17 cellular contexts compared by ENCODE assay signal in the genomic region with DNA sequence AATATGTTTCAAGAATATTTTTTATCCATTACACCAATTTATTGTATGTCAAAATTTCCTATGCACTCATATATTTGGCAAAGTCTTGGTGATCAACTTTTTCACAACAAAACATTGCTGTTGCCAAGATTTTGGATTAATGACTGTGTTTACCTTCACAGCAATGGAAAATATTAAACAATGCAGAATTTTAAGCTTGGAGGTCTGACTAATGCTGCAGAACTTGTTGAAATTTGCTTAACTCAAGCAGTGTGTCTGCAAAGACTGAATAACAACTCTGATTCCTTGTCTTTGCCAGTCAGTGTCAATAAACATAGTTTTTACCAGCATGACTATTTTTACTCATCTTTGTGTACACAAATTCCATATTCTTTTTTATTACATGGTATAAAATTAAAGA.
"Had no signal": no experiment of that assay in that cellular context is flagged by ENCODE, and none has a peak within 500 bp of the region (broad histone marks: within the 10 kb centered on the region; RNA-seq: fewer than 3 reads in every experiment).

No MANE protein-coding gene starts in this region.

- H3K27ac ChIP-seq: colonic mucosa, heart right ventricle, left ventricle myocardium inferior, psoas muscle, WERI-Rb-1 had no signal

- H3K9me3 ChIP-seq: colonic mucosa, heart right ventricle, left ventricle myocardium inferior, psoas muscle had no signal

- H3K27me3 Mint-ChIP-seq: activated CD8-positive, alpha-beta T cell treated with anti-CD3 and anti-CD28 coated beads for 36 hours; stimulated activated naive CD8-positive, alpha-beta T cell treated with anti-CD3 and anti-CD28 coated beads, Interleukin-15, Interleukin-2, amounts not matched to agents 100 ng/mL and 50 ng/mL, for 24 hours had no signal

- H3K27me3 ChIP-seq: colonic mucosa, heart right ventricle had no signal

- H3K27ac Mint-ChIP-seq: activated CD8-positive, alpha-beta T cell treated with anti-CD3 and anti-CD28 coated beads for 36 hours; activated T-helper 1 cell treated with anti-CD3 and anti-CD28 coated beads, Interleukin-12 subunit alpha, Interleukin-12 subunit beta, Interleukin-2, Interleukin-4 antibody, amounts not matched to agents 30 ng/mL and 10 ng/mL and 1 ng/mL, durations not matched to agents 14 hours and 24 hours and 36 hours; nephron progenitor cell; stimulated activated naive CD8-positive, alpha-beta T cell treated with anti-CD3 and anti-CD28 coated beads, Interleukin-15, Interleukin-2, amounts not matched to agents 100 ng/mL and 50 ng/mL, for 24 hours had no signal

- H3K36me3 ChIP-seq: colonic mucosa, heart right ventricle, left ventricle myocardium inferior, WERI-Rb-1 had no signal

- H3K4me1 ChIP-seq: colonic mucosa, heart right ventricle, left ventricle myocardium inferior, psoas muscle had no signal

- H3K9me3 Mint-ChIP-seq: activated CD8-positive, alpha-beta T cell treated with anti-CD3 and anti-CD28 coated beads for 36 hours; activated T-helper 1 cell treated with anti-CD3 and anti-CD28 coated beads, Interleukin-12 subunit alpha, Interleukin-12 subunit beta, Interleukin-2, Interleukin-4 antibody, amounts not matched to agents 30 ng/mL and 10 ng/mL and 1 ng/mL, durations not matched to agents 14 hours and 24 hours and 36 hours; nephron progenitor cell; stimulated activated naive CD8-positive, alpha-beta T cell treated with anti-CD3 and anti-CD28 coated beads, Interleukin-15, Interleukin-2, amounts not matched to agents 100 ng/mL and 50 ng/mL, for 24 hours had no signal

- H3K4me3 ChIP-seq: colonic mucosa, heart right ventricle, left ventricle myocardium inferior, psoas muscle had no signal

- H3K4me3 Mint-ChIP-seq: activated CD8-positive, alpha-beta T cell treated with anti-CD3 and anti-CD28 coated beads for 36 hours; activated T-helper 1 cell treated with anti-CD3 and anti-CD28 coated beads, Interleukin-12 subunit alpha, Interleukin-12 subunit beta, Interleukin-2, Interleukin-4 antibody, amounts not matched to agents 30 ng/mL and 10 ng/mL and 1 ng/mL, durations not matched to agents 14 hours and 24 hours and 36 hours; nephron progenitor cell; stimulated activated naive CD8-positive, alpha-beta T cell treated with anti-CD3 and anti-CD28 coated beads, Interleukin-15, Interleukin-2, amounts not matched to agents 100 ng/mL and 50 ng/mL, for 24 hours had no signal

- FAIRE-seq: astrocyte had no signal

- DNase-seq: activated CD4-positive, alpha-beta T cell treated with anti-CD3 and anti-CD28 coated beads for 4 hours; activated CD8-positive, alpha-beta T cell treated with anti-CD3 and anti-CD28 coated beads for 36 hours; activated naive CD4-positive, alpha-beta T cell; colonic mucosa; effector CD8-positive, alpha-beta T cell; foreskin fibroblast; heart right ventricle; kidney; left ventricle myocardium inferior; nephron progenitor cell; psoas muscle; stimulated activated CD4-positive, alpha-beta T cell treated with anti-CD3 and anti-CD28 coated beads, Interleukin-4, amount 100 ng/mL, for 24 hours; T-helper 1 cell; WERI-Rb-1 had no signal

- ATAC-seq: activated CD8-positive, alpha-beta T cell treated with anti-CD3 and anti-CD28 coated beads for 36 hours; heart right ventricle; psoas muscle had no signal
